Comparison of ENCODE assay signal across 8 cellular contexts in genomic region chr17:46002311-46002972, GRCh38. TPM values are rescaled to one million over a fixed set of nuclear protein-coding genes. Genes with fewer than 3 reads are reported as not detected.
DNase-seq lines count a peak whose midpoint lies in the region; ATAC-seq, FAIRE-seq and TF ChIP-seq lines count a peak whose summit lies in the region.

No MANE protein-coding gene starts in this region.

- peak; percentile 95 for FAIRE-seq in G401.6 (lab: Jason Lieb, UNC)

- H3K36me3 ChIP-seq in osteoblast (ENCODE audit: insufficient read depth, low read length) (no peaks in the 10 kb centered on the region), thoracic aorta (no peaks in the 10 kb centered on the region)

- DNase-seq in SHP77 treated with DMSO at 0.1 percent for 48 hours (lab: John Stamatoyannopoulos, UW) (peak; percentile 9), foreskin melanocyte (peak; percentile 35), osteoblast (ENCODE audit: insufficient read length, low spot score, missing footprints) (peak; percentile 95), thoracic aorta (ENCODE audit: low spot score) (no peak)
- DNase-seq in activated T-helper 9 cell treated with anti-CD3 and anti-CD28 coated beads, Interleukin-2, amount 50 U/mL, for 16 hours (ENCODE audit: low read depth), result peak; percentile 55

- H3K79me2 ChIP-seq in osteoblast (ENCODE audit: insufficient read depth, low read length), result no peaks in the 10 kb centered on the region

- TF ChIP-seq CTCF in LNCAP (IDR thresholded peaks at IDR 0.05) (peak; percentile 88), osteoblast (IDR thresholded peaks at IDR 0.05; ENCODE audit: extremely low read depth, low read depth, low read length) (peak; percentile 85), thoracic aorta (IDR thresholded peaks at IDR 0.05) (peak; percentile 98)

- peaks cover 8% of the 10 kb centered on the region for H3K4me1 ChIP-seq in osteoblast (ENCODE audit: insufficient read depth, low read length)
- peaks cover 3 to 19% of the 10 kb centered on the region in 2 donors for H3K4me1 ChIP-seq in thoracic aorta (ENCODE audit: control insufficient read depth in 1 of 2, low read depth in 2 of 2)

- no peak overlapping the region for H3K4me2 ChIP-seq in osteoblast (ENCODE audit: insufficient read depth, low read length)

- no peak for ATAC-seq in thoracic aorta (ENCODE audit: insufficient number of reproducible peaks, low FRiP score, low read depth)
- ATAC-seq in HG03175 (IDR thresholded peaks at IDR 0.05; ENCODE audit: unreplicated experiment), result no peak

- H3K27me3 ChIP-seq in osteoblast (ENCODE audit: insufficient read depth, low read length) (no peaks in the 10 kb centered on the region), thoracic aorta (replicated peaks; ENCODE audit: insufficient read depth) (no peaks in the 10 kb centered on the region)

- H2AFZ ChIP-seq in osteoblast (ENCODE audit: low read length), result no peak overlapping the region

- H3K27ac ChIP-seq in osteoblast (ENCODE audit: low read depth, low read length), result no peak overlapping the region
- no peak overlapping the region for H3K27ac ChIP-seq in thoracic aorta

- no peaks in the 10 kb centered on the region for H4K20me1 ChIP-seq in osteoblast (ENCODE audit: insufficient read depth, low read length)

- H3K4me3 ChIP-seq in osteoblast (ENCODE audit: insufficient read depth, low read length) (no peak overlapping the region), thoracic aorta (no peak overlapping the region)

- no peaks in the 10 kb centered on the region for H3K9me3 ChIP-seq in osteoblast (ENCODE audit: low read depth, low read length)
- no peaks in the 10 kb centered on the region for H3K9me3 ChIP-seq in thoracic aorta

RNA-seq across cellular contexts. Expression of gene STH, which starts 3.4 kb away (rescaled TPM):
- total RNA-seq in osteoblast, result not detected in 2 replicates
- not detected for total RNA-seq in thoracic aorta
